ENCODE assay signal across 27 cellular contexts in the genomic region with DNA sequence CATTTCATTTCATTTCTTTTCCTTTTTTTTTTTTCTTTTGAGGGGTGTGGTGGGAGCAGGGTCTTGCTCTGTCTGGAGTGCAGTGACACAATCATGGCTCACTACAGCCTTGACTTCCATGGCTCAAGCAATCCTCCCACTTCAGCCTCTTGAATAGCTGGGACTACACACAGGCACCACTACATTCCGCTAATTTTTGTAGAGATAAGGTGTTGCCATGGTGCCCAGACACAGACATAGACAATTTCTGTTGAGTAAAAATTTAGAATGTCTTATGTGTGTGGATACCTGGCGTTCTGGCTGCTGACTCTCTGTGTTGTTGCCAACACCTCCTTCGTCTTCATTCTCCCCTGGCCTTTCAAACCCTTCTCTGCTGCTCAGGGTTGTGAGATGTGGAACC. TPM values are rescaled to one million over a fixed set of nuclear protein-coding genes. Genes with fewer than 3 reads are reported as not detected.
DNase-seq lines count a peak whose midpoint lies in the region; ATAC-seq and TF ChIP-seq lines count a peak whose summit lies in the region.
"Had no signal": no experiment of that assay in that cellular context is flagged by ENCODE, and none has a peak within 500 bp of the region (broad histone marks: within the 10 kb centered on the region; RNA-seq: fewer than 3 reads in every experiment).

No MANE protein-coding gene starts in this region.

- no peak for ATAC-seq in CD4-positive, CD25-positive, alpha-beta regulatory T cell (ENCODE audit: low read depth in 2 of 2)

- no peak overlapping the region for H3K4me3 Mint-ChIP-seq in activated CD4-positive, alpha-beta T cell treated with anti-CD3 and anti-CD28 coated beads, Interleukin-2, amount 10 ng/mL, durations not matched to agents 7 days and 5 days
- peak overlapping the region in 1 of 4 donors; percentile 29 for H3K4me3 Mint-ChIP-seq in CD4-positive, CD25-positive, alpha-beta regulatory T cell

- no peak overlapping the region for H3K9ac ChIP-seq in trophoblast cell (ENCODE audit: low read length)

- no peaks in the 10 kb centered on the region for H3K4me1 ChIP-seq in CD4-positive, CD25-positive, alpha-beta regulatory T cell (ENCODE audit: control insufficient read depth, insufficient read depth, low read length, poor library complexity, severe bottlenecking)
- no peaks in the 10 kb centered on the region for H3K4me1 ChIP-seq in esophagus muscularis mucosa
- H3K4me1 ChIP-seq in trophoblast cell (ENCODE audit: control insufficient read depth in 1 of 2, insufficient read depth in 2 of 2, low read length in 2 of 2), result peaks cover 4 to 5% of the 10 kb centered on the region in 2 experiments
- H3K4me1 ChIP-seq: SJSA1 had no signal

- no peak for TF ChIP-seq EP300 in esophagus muscularis mucosa (IDR thresholded peaks at IDR 0.05)

- H3K4me2 ChIP-seq in trophoblast cell (ENCODE audit: low read length), result no peak overlapping the region

- peak overlapping the region; percentile 17 for H3K27ac ChIP-seq in CD4-positive, CD25-positive, alpha-beta regulatory T cell (ENCODE audit: insufficient read depth, low read length, poor library complexity, severe bottlenecking)
- H3K27ac ChIP-seq in esophagus muscularis mucosa (replicated peaks in 1 of 4) (no peak overlapping the region), trophoblast cell (ENCODE audit: low read depth, low read length) (no peak overlapping the region)
- H3K27ac ChIP-seq: 22Rv1, SJSA1 had no signal

- no peak for DNase-seq in activated CD4-positive, alpha-beta T cell treated with anti-CD3 and anti-CD28 coated beads, Interleukin-2, amount 10 ng/mL, durations not matched to agents 7 days and 5 days
- no peak for DNase-seq in activated CD4-positive, alpha-beta T cell treated with anti-CD3 and anti-CD28 coated beads, Interleukin-2, amount 50 U/mL, for 48 hours
- DNase-seq in CD4-positive, CD25-positive, alpha-beta regulatory T cell, result no peak
- peak; percentile 34 for DNase-seq in esophagus muscularis mucosa (ENCODE audit: extremely low spot score)
- peak; percentile 94 for DNase-seq in trophoblast cell
- no peak for DNase-seq in NCI-H524 treated with DMSO at 0.1 percent for 48 hours (lab: John Stamatoyannopoulos, UW)
- DNase-seq in GM10248 (ENCODE audit: extremely low spot score), result no peak
- DNase-seq in inferior parietal cortex (ENCODE audit: extremely low spot score), result no peak
- DNase-seq: CD8-positive, alpha-beta memory T cell; DMS 273 treated with DMSO at 0.1 percent for 48 hours; DMS79; EL; GDM1; HCEC 1CT; IMR-90; KG1; MG63; NCI-H1105 treated with DMSO at 0.1 percent for 48 hours; NCI-H2029; NCI-H446; NCI-H526 treated with DMSO at 0.1 percent for 48 hours; Right ventricle myocardium superior; RPMI8226 had no signal

- H3K27me3 ChIP-seq in CD4-positive, CD25-positive, alpha-beta regulatory T cell (ENCODE audit: control insufficient read depth, insufficient read depth, low read length), result peaks cover 5% of the 10 kb centered on the region
- H3K27me3 ChIP-seq in esophagus muscularis mucosa (peaks cover 0 to 10% (median 0%) of the 10 kb centered on the region in 4 donors), trophoblast cell (ENCODE audit: insufficient read depth, low read length) (no peaks in the 10 kb centered on the region)
- H3K27me3 ChIP-seq: MG63, SJSA1 had no signal

- POLR2A ChIA-PET in activated CD4-positive, alpha-beta T cell treated with anti-CD3 and anti-CD28 coated beads, Interleukin-2, amount 10 ng/mL, durations not matched to agents 7 days and 5 days (lab: Charles Lee), result no interaction called here
- POLR2A ChIA-PET in GM10248 (lab: Yijun Ruan, JAX), result no interaction called here

- no peaks in the 10 kb centered on the region for H3K79me2 ChIP-seq in trophoblast cell (ENCODE audit: control insufficient read depth, insufficient read depth, low read length, poor library complexity)

- no peak overlapping the region for H2BK12ac ChIP-seq in trophoblast cell (ENCODE audit: low read length)

- no peaks in the 10 kb centered on the region for H3K9me3 Mint-ChIP-seq in activated CD4-positive, alpha-beta T cell treated with anti-CD3 and anti-CD28 coated beads, Interleukin-2, amount 10 ng/mL, durations not matched to agents 7 days and 5 days
- peaks cover 0 to 5% (median 0%) of the 10 kb centered on the region in 7 donors for H3K9me3 Mint-ChIP-seq in CD4-positive, CD25-positive, alpha-beta regulatory T cell
- H3K9me3 Mint-ChIP-seq: CD8-positive, alpha-beta memory T cell had no signal

- H3K4me3 ChIP-seq in CD4-positive, CD25-positive, alpha-beta regulatory T cell (ENCODE audit: low read depth, low read length), result no peak overlapping the region
- H3K4me3 ChIP-seq in esophagus muscularis mucosa (no peak overlapping the region), trophoblast cell (ENCODE audit: low read depth, low read length) (no peak overlapping the region)
- H3K4me3 ChIP-seq: MG63, SJSA1 had no signal

- H3K9me3 ChIP-seq in CD4-positive, CD25-positive, alpha-beta regulatory T cell (ENCODE audit: control insufficient read depth in 2 of 2, low read length in 2 of 2), result no peaks in the 10 kb centered on the region
- H3K9me3 ChIP-seq in esophagus muscularis mucosa, result no peaks in the 10 kb centered on the region
- H3K9me3 ChIP-seq in trophoblast cell (ENCODE audit: insufficient read depth, low read depth, low read length), result no peaks in the 10 kb centered on the region
- H3K9me3 ChIP-seq: MG63, SJSA1 had no signal

- H3K79me1 ChIP-seq in trophoblast cell (ENCODE audit: low read length), result no peaks in the 10 kb centered on the region

- H2BK5ac ChIP-seq in trophoblast cell (ENCODE audit: low read depth, low read length, poor library complexity), result no peak overlapping the region

- no peak overlapping the region for H3K14ac ChIP-seq in trophoblast cell (ENCODE audit: low read length)

- TF ChIP-seq POLR2A in esophagus muscularis mucosa (IDR thresholded peaks at IDR 0.05; ENCODE audit: low read depth), result no peak

- H2AFZ ChIP-seq in trophoblast cell (ENCODE audit: insufficient read depth, low read length, poor library complexity), result no peak overlapping the region

- intact Hi-C loops in esophagus muscularis mucosa (cut with DNase I), result no loop called here

- no peak overlapping the region for H4K8ac ChIP-seq in trophoblast cell (ENCODE audit: low read depth, low read length)

- no peak overlapping the region for H3K23ac ChIP-seq in trophoblast cell (ENCODE audit: low read length)

- H2AK5ac ChIP-seq in trophoblast cell (ENCODE audit: low read length), result no peak overlapping the region

- peak overlapping the region; percentile 43 for H3K27ac Mint-ChIP-seq in activated CD4-positive, alpha-beta T cell treated with anti-CD3 and anti-CD28 coated beads, Interleukin-2, amount 10 ng/mL, durations not matched to agents 7 days and 5 days
- H3K27ac Mint-ChIP-seq in CD4-positive, CD25-positive, alpha-beta regulatory T cell, result peak overlapping the region in 2 of 3 donors; percentile 66 to 68

- peaks cover 11% of the 10 kb centered on the region for H3K27me3 Mint-ChIP-seq in activated CD4-positive, alpha-beta T cell treated with anti-CD3 and anti-CD28 coated beads, Interleukin-2, amount 10 ng/mL, durations not matched to agents 7 days and 5 days
- peaks cover 33% of the 10 kb centered on the region for H3K27me3 Mint-ChIP-seq in CD4-positive, CD25-positive, alpha-beta regulatory T cell

- CTCF ChIA-PET in activated CD4-positive, alpha-beta T cell treated with anti-CD3 and anti-CD28 coated beads, Interleukin-2, amount 10 ng/mL, durations not matched to agents 7 days and 5 days (lab: Charles Lee), result interaction anchor here (0.7 kb wide), 2 partner anchors 12 to 1098 kb away, joined by 4 to 7 read pairs; no protein-coding TSS in a partner anchor
- CTCF ChIA-PET in GM10248 (lab: Yijun Ruan, JAX), result interaction anchor here (3.2 kb wide), 2 partner anchors 8 to 12 kb away, joined by 16 to 19 read pairs; no protein-coding TSS in a partner anchor

- H3K18ac ChIP-seq in trophoblast cell (ENCODE audit: low read length), result no peak overlapping the region

- WGBS in esophagus muscularis mucosa, result 62% methylated on average over 2 of the region's 3 CpGs
- no CpG with 5 or more reads among the region's 3 CpGs for WGBS in trophoblast cell (ENCODE audit: extremely low coverage, insufficient coverage, insufficient read length)

- peaks cover 19% of the 10 kb centered on the region for H3K4me1 Mint-ChIP-seq in activated CD4-positive, alpha-beta T cell treated with anti-CD3 and anti-CD28 coated beads, Interleukin-2, amount 10 ng/mL, durations not matched to agents 7 days and 5 days
- H3K4me1 Mint-ChIP-seq in CD4-positive, CD25-positive, alpha-beta regulatory T cell, result peaks cover 0 to 23% (median 5%) of the 10 kb centered on the region in 4 donors

- no peaks in the 10 kb centered on the region for H3K36me3 ChIP-seq in CD4-positive, CD25-positive, alpha-beta regulatory T cell (ENCODE audit: control insufficient read depth, insufficient read depth, low read length)
- H3K36me3 ChIP-seq in esophagus muscularis mucosa (no peaks in the 10 kb centered on the region), trophoblast cell (ENCODE audit: control insufficient read depth in 1 of 2, insufficient read depth in 2 of 2, low read length in 2 of 2) (no peaks in the 10 kb centered on the region)
- H3K36me3 ChIP-seq: MG63, SJSA1 had no signal

- no peaks in the 10 kb centered on the region for H3K36me3 Mint-ChIP-seq in activated CD4-positive, alpha-beta T cell treated with anti-CD3 and anti-CD28 coated beads, Interleukin-2, amount 10 ng/mL, durations not matched to agents 7 days and 5 days (ENCODE audit: low read depth)
- H3K36me3 Mint-ChIP-seq in CD4-positive, CD25-positive, alpha-beta regulatory T cell, result no peaks in the 10 kb centered on the region
- H3K36me3 Mint-ChIP-seq: CD8-positive, alpha-beta memory T cell had no signal

- H3K4ac ChIP-seq in trophoblast cell (ENCODE audit: low read depth, low read length), result no peak overlapping the region

- no peak overlapping the region for H4K91ac ChIP-seq in trophoblast cell (ENCODE audit: low read depth, low read length)

- no peak overlapping the region for H2BK120ac ChIP-seq in trophoblast cell (ENCODE audit: insufficient read depth, low read length, poor library complexity)

- TF ChIP-seq CTCF in esophagus muscularis mucosa (IDR thresholded peaks at IDR 0.05) (no peak), GM10248 (IDR thresholded peaks at IDR 0.05; ENCODE audit: control extremely low read depth, extremely low read depth, low read depth, missing control alignments) (no peak)

- no peak overlapping the region for H4K12ac ChIP-seq in trophoblast cell (ENCODE audit: low read depth, low read length)

RNA-seq across cellular contexts. Expression of gene PRSS58, which starts 54.0 kb away (rescaled TPM):
- not detected for total RNA-seq in activated CD4-positive, alpha-beta T cell treated with anti-CD3 and anti-CD28 coated beads, Interleukin-2, amount 10 ng/mL, durations not matched to agents 7 days and 5 days
- total RNA-seq in CD4-positive, CD25-positive, alpha-beta regulatory T cell, result not detected
- under 1 TPM in 1 of 4 donors, not detected in 3; 0.21 TPM for polyA plus RNA-seq in CD4-positive, CD25-positive, alpha-beta regulatory T cell
- total RNA-seq in esophagus muscularis mucosa, result not detected
- polyA plus RNA-seq in trophoblast cell (2013), result not detected in 2 replicates
- total RNA-seq: CD8-positive, alpha-beta memory T cell; H1; IMR-90; Right ventricle myocardium superior; SJSA1 had no signal
- polyA plus RNA-seq: BJ; CD8-positive, alpha-beta memory T cell; H1; IMR-90 had no signal

Comparison
In these comparisons a context has a peak if more than half of its experiments do, and no peak if none do; other contexts are left out.
1. DNase-seq: peak in esophagus muscularis mucosa (single experiment) and trophoblast cell (2 of 2); none in activated CD4-positive, alpha-beta T cell treated with anti-CD3 and anti-CD28 coated beads, Interleukin-2, amount 10 ng/mL, durations not matched to agents 7 days and 5 days (single experiment), activated CD4-positive, alpha-beta T cell treated with anti-CD3 and anti-CD28 coated beads, Interleukin-2, amount 50 U/mL, for 48 hours (0 of 2), CD4-positive, CD25-positive, alpha-beta regulatory T cell (0 of 3), NCI-H524 treated with DMSO at 0.1 percent for 48 hours (single experiment), GM10248 (single experiment) and inferior parietal cortex (single experiment).